In genomic region chr2:233317544-233317943, GRCh38 we compare ENCODE assay signal across 8 cellular contexts. TPM values are rescaled to one million over a fixed set of nuclear protein-coding genes. Genes with fewer than 3 reads are reported as not detected.
"Had no signal": no experiment of that assay in that cellular context is flagged by ENCODE, and none has a peak within 500 bp of the region (broad histone marks: within the 10 kb centered on the region; RNA-seq: fewer than 3 reads in every experiment).

No MANE protein-coding gene starts in this region.

- FAIRE-seq: HepG2, HTR-8/SVneo, K562 had no signal

- H3K27ac ChIP-seq: HL-60 had no signal

- H3K4me3 ChIP-seq: K562 had no signal

- ATAC-seq: HepG2, K562 had no signal

- DNase-seq: IMR-90 had no signal

RNA-seq across cellular contexts. Expression of gene SAG, which starts 9.9 kb away (rescaled TPM):
- total RNA-seq: HepG2, HT-29, HT1080, IMR-90 had no signal
- polyA plus RNA-seq: HepG2, IgD-negative memory B cell, IMR-90 had no signal
